In genomic region chr7:56092789-56093531, GRCh38 we compare ENCODE assay signal across 8 cellular contexts. TPM values are rescaled to one million over a fixed set of nuclear protein-coding genes. Genes with fewer than 3 reads are reported as not detected.
A peak's percentile ranks its signal among the peaks of the same experiment; 100 is the strongest.
DNase-seq lines count a peak whose midpoint lies in the region; ATAC-seq and TF ChIP-seq lines count a peak whose summit lies in the region.

PHKG1 (minus strand) TSS chr7:56092952; CDS start chr7:56088941, 4,011 bp downstream.

- H3K4me3 ChIP-seq in kidney epithelial cell (ENCODE audit: low read depth, low read length) = no peak within 1 kb of the TSS
- H3K4me3 ChIP-seq in subcutaneous abdominal adipose tissue (ENCODE audit: low read depth in 1 of 5, low read length in 5 of 5) = peak within 1 kb of the TSS in 4 of 5 donors; percentile 2 to 52 (median 44)

- no peak for ATAC-seq in GM21576 (IDR thresholded peaks at IDR 0.05; ENCODE audit: unreplicated experiment)

- no TSS peak for BruUV-seq in MCF 10A (replicated peaks; lab: Mats Ljungman, UMichigan)

- H3K4me1 ChIP-seq in subcutaneous abdominal adipose tissue (ENCODE audit: control insufficient read depth in 5 of 5, insufficient read depth in 5 of 5, low read length in 5 of 5) = peaks cover 5 to 30% (median 28%) of the 10 kb centered on the region in 5 donors

- intact Hi-C loops in MCF 10A (cut with micrococcal nuclease) = no loop called here

- TF ChIP-seq CTCF in MCF 10A (IDR thresholded peaks at IDR 0.05; ENCODE audit: unreplicated experiment) (peak; percentile 31), kidney epithelial cell (IDR thresholded peaks at IDR 0.05; ENCODE audit: insufficient read depth, low read length, poor library complexity, severe bottlenecking) (peak; percentile 53)

- H3K36me3 Mint-ChIP-seq in MCF 10A (ENCODE audit: insufficient read depth, unreplicated experiment) = peaks cover 6% of the 10 kb centered on the region
- peaks cover 9% of the 10 kb centered on the region for H3K36me3 Mint-ChIP-seq in activated CD4-positive, alpha-beta memory T cell treated with anti-CD3 and anti-CD28 coated beads, Interleukin-2, amount 10 ng/mL, durations not matched to agents 7 days and 5 days (ENCODE audit: low read depth)

- no peaks in the 10 kb centered on the region for H3K36me3 ChIP-seq in kidney epithelial cell (ENCODE audit: control insufficient read depth, insufficient read depth, low read length)
- peaks cover 0 to 6% (median 3%) of the 10 kb centered on the region in 5 donors for H3K36me3 ChIP-seq in subcutaneous abdominal adipose tissue (ENCODE audit: control insufficient read depth in 5 of 5, insufficient read depth in 5 of 5, low read length in 5 of 5)

- peak within 1 kb of the TSS in 2 of 5 donors; percentile 54 to 61 for H3K9ac ChIP-seq in subcutaneous abdominal adipose tissue (ENCODE audit: low read length in 5 of 5)

- H3K27ac Mint-ChIP-seq in MCF 10A (ENCODE audit: low read depth, unreplicated experiment) = no peak within 1 kb of the TSS
- H3K27ac Mint-ChIP-seq in activated CD4-positive, alpha-beta memory T cell treated with anti-CD3 and anti-CD28 coated beads, Interleukin-2, amount 10 ng/mL, durations not matched to agents 7 days and 5 days = no peak within 1 kb of the TSS

- CTCF ChIA-PET in MCF 10A (lab: Yijun Ruan, JAX) = interaction anchor here (0.7 to 3.3 kb wide), 16 partner anchors 9 to 960 kb away, joined by 3 to 19 read pairs (median 4); partner anchors contain the start of gene CHCHD2
- CTCF ChIA-PET in activated CD4-positive, alpha-beta memory T cell treated with anti-CD3 and anti-CD28 coated beads, Interleukin-2, amount 10 ng/mL, durations not matched to agents 7 days and 5 days (lab: Charles Lee) = interaction anchor here (0.5 kb wide), 1 partner anchor 21 kb away, joined by 3 read pairs; no protein-coding TSS in a partner anchor

- H3K9me3 Mint-ChIP-seq in MCF 10A (ENCODE audit: unreplicated experiment) = no peaks in the 10 kb centered on the region
- H3K9me3 Mint-ChIP-seq in activated CD4-positive, alpha-beta memory T cell treated with anti-CD3 and anti-CD28 coated beads, Interleukin-2, amount 10 ng/mL, durations not matched to agents 7 days and 5 days = no peaks in the 10 kb centered on the region

- no peaks in the 10 kb centered on the region for H3K27me3 ChIP-seq in kidney epithelial cell (ENCODE audit: control insufficient read depth, insufficient read depth, low read length)
- H3K27me3 ChIP-seq in subcutaneous abdominal adipose tissue (ENCODE audit: control insufficient read depth in 5 of 5, insufficient read depth in 4 of 5, low read length in 5 of 5) = no peaks in the 10 kb centered on the region

- no peaks in the 10 kb centered on the region for H3K9me3 ChIP-seq in subcutaneous abdominal adipose tissue (ENCODE audit: control insufficient read depth in 5 of 5, low read length in 5 of 5)

- peak; percentile 92 for DNase-seq in DMS 273 (lab: John Stamatoyannopoulos, UW; ENCODE audit: unreplicated experiment)
- peak; percentile 55 for DNase-seq in NCI-H2029 (lab: John Stamatoyannopoulos, UW)
- DNase-seq in MCF 10A (ENCODE audit: unreplicated experiment) = peak; percentile 84
- no peak for DNase-seq in kidney epithelial cell (ENCODE audit: low read depth)
- no peak for DNase-seq in activated CD4-positive, alpha-beta memory T cell treated with anti-CD3 and anti-CD28 coated beads, Interleukin-2, amount 10 ng/mL, durations not matched to agents 7 days and 5 days
- no peak for DNase-seq in KG1 (lab: John Stamatoyannopoulos, UW)

- H3K4me1 Mint-ChIP-seq in MCF 10A (ENCODE audit: insufficient read depth, unreplicated experiment) = peaks cover 5% of the 10 kb centered on the region
- peaks cover 2% of the 10 kb centered on the region for H3K4me1 Mint-ChIP-seq in activated CD4-positive, alpha-beta memory T cell treated with anti-CD3 and anti-CD28 coated beads, Interleukin-2, amount 10 ng/mL, durations not matched to agents 7 days and 5 days

- H3K4me3 Mint-ChIP-seq in MCF 10A (ENCODE audit: unreplicated experiment) = no peak within 1 kb of the TSS
- H3K4me3 Mint-ChIP-seq in activated CD4-positive, alpha-beta memory T cell treated with anti-CD3 and anti-CD28 coated beads, Interleukin-2, amount 10 ng/mL, durations not matched to agents 7 days and 5 days = no peak within 1 kb of the TSS

- POLR2A ChIA-PET in MCF 10A (lab: Yijun Ruan, JAX) = interaction anchor here (0.6 to 1.3 kb wide), 4 partner anchors 13 to 126 kb away, joined by 3 to 5 read pairs (median 3); no protein-coding TSS in a partner anchor
- POLR2A ChIA-PET in activated CD4-positive, alpha-beta memory T cell treated with anti-CD3 and anti-CD28 coated beads, Interleukin-2, amount 10 ng/mL, durations not matched to agents 7 days and 5 days (lab: Charles Lee) = interaction anchor here (0.7 kb wide), 1 partner anchor 9 kb away, joined by 3 read pairs; no protein-coding TSS in a partner anchor

- peak within 1 kb of the TSS; percentile 74 for H3K27ac ChIP-seq in subcutaneous abdominal adipose tissue (ENCODE audit: low read depth, low read length)

- H3K27me3 Mint-ChIP-seq in MCF 10A (ENCODE audit: insufficient read depth, unreplicated experiment) = no peaks in the 10 kb centered on the region
- no peaks in the 10 kb centered on the region for H3K27me3 Mint-ChIP-seq in activated CD4-positive, alpha-beta memory T cell treated with anti-CD3 and anti-CD28 coated beads, Interleukin-2, amount 10 ng/mL, durations not matched to agents 7 days and 5 days

RNA-seq across cellular contexts. Expression of gene PHKG1, which starts in this region (rescaled TPM):
- 1.2 and 2.4 TPM in 2 replicates for total RNA-seq in MCF 10A (2022)
- 2.0 TPM in 1 of 2 replicates, not detected in the other for total RNA-seq in kidney epithelial cell
- 1 to 10 TPM; 1.5 to 2.2 TPM for total RNA-seq in activated CD4-positive, alpha-beta memory T cell treated with anti-CD3 and anti-CD28 coated beads, Interleukin-2, amount 10 ng/mL, durations not matched to agents 7 days and 5 days

Comparison
In these comparisons a context has a peak if more than half of its experiments do, and no peak if none do; other contexts are left out.
1. DNase-seq: peak in DMS 273 (single experiment), NCI-H2029 (single experiment) and MCF 10A (single experiment); none in kidney epithelial cell (single experiment), activated CD4-positive, alpha-beta memory T cell treated with anti-CD3 and anti-CD28 coated beads, Interleukin-2, amount 10 ng/mL, durations not matched to agents 7 days and 5 days (single experiment) and KG1 (single experiment).